Comparison of ENCODE assay signal across 18 cellular contexts in genomic region chr9:114120192-114121014, GRCh38. TPM values are rescaled to one million over a fixed set of nuclear protein-coding genes. Genes with fewer than 3 reads are reported as not detected.
DNase-seq lines count a peak whose midpoint lies in the region; ATAC-seq and TF ChIP-seq lines count a peak whose summit lies in the region.
"Had no signal": no experiment of that assay in that cellular context is flagged by ENCODE, and none has a peak within 500 bp of the region (broad histone marks: within the 10 kb centered on the region; RNA-seq: fewer than 3 reads in every experiment).

No MANE protein-coding gene starts in this region.

- no peaks in the 10 kb centered on the region for H3K27me3 Mint-ChIP-seq in Calu3 (ENCODE audit: unreplicated experiment)
- no peaks in the 10 kb centered on the region for H3K27me3 Mint-ChIP-seq in progenitor cell of endocrine pancreas

- no peaks in the 10 kb centered on the region for H3F3A ChIP-seq in PC-3 (ENCODE audit: low read length, unreplicated experiment)

- intact Hi-C loops in Calu3 (cut with micrococcal nuclease; ENCODE audit: unreplicated experiment) = no loop called here
- intact Hi-C loops in PC-3 (cut with micrococcal nuclease) = no loop called here

- H3K4me3 Mint-ChIP-seq in Calu3 (ENCODE audit: low read depth, unreplicated experiment) (no peak overlapping the region), progenitor cell of endocrine pancreas (ENCODE audit: low read depth) (peak overlapping the region; percentile 5)
- H3K4me3 Mint-ChIP-seq: CD8-positive, alpha-beta memory T cell had no signal

- no peak overlapping the region for H2AFZ ChIP-seq in PC-3 (ENCODE audit: low read length)
- H2AFZ ChIP-seq: GM23248, PC-9 had no signal

- H3K4me1 Mint-ChIP-seq in Calu3 (ENCODE audit: low read depth, unreplicated experiment) (peaks cover 29% of the 10 kb centered on the region), progenitor cell of endocrine pancreas (ENCODE audit: low read depth) (peaks cover 79% of the 10 kb centered on the region)
- H3K4me1 Mint-ChIP-seq: CD8-positive, alpha-beta memory T cell had no signal

- H3K9me3 Mint-ChIP-seq in Calu3 (ENCODE audit: low read depth, unreplicated experiment) (peaks cover 4% of the 10 kb centered on the region), progenitor cell of endocrine pancreas (ENCODE audit: low read depth) (no peaks in the 10 kb centered on the region)
- H3K9me3 Mint-ChIP-seq: CD8-positive, alpha-beta memory T cell had no signal

- CTCF ChIA-PET in Calu3 (lab: Charles Lee) (no interaction called here), PC-3 (lab: Charles Lee) (no interaction called here), GM10248 (lab: Yijun Ruan, JAX) (interaction anchor here (3.0 kb wide), 1 partner anchor 37 kb away, joined by 10 read pairs; no protein-coding TSS in a partner anchor)

- no peaks in the 10 kb centered on the region for H3K27me3 ChIP-seq in PC-3 (ENCODE audit: low read length)

- no peak overlapping the region for H3K4me2 ChIP-seq in PC-3 (ENCODE audit: low read length)
- H3K4me2 ChIP-seq: PC-9 had no signal

- H3K27ac ChIP-seq in PC-3 (ENCODE audit: low read length) = no peak overlapping the region
- H3K27ac ChIP-seq: GM23248, PC-9 had no signal

- H3K79me2 ChIP-seq in PC-3 (ENCODE audit: low read length) = no peaks in the 10 kb centered on the region

- peaks cover 3% of the 10 kb centered on the region; the same call in 1 of the 2 replicates for H3K4me1 ChIP-seq in PC-3 (ENCODE audit: insufficient read depth, low read length)

- H3K4me3 ChIP-seq in PC-3 (ENCODE audit: low read length) = no peak overlapping the region
- H3K4me3 ChIP-seq: GM23248, K562, PC-9 had no signal

- H4K20me1 ChIP-seq in PC-3 (ENCODE audit: low read length) = no peaks in the 10 kb centered on the region

- BruUV-seq in Calu3 (replicated peaks; lab: Mats Ljungman, UMichigan) (no TSS peak), PC-3 (replicated peaks; lab: Mats Ljungman, UMichigan) (no TSS peak)

- ATAC-seq in PC-3 = no peak
- ATAC-seq in GM21528 (IDR thresholded peaks at IDR 0.05; ENCODE audit: low FRiP score, unreplicated experiment) = no peak
- ATAC-seq: K562 had no signal

- no peak for TF ChIP-seq CTCF in Calu3 (IDR thresholded peaks at IDR 0.05; ENCODE audit: unreplicated experiment)
- TF ChIP-seq CTCF in PC-3 (conservative IDR thresholded peaks at IDR 0.05; ENCODE audit: low read depth, low read length) = no peak
- TF ChIP-seq CTCF in progenitor cell of endocrine pancreas (IDR thresholded peaks at IDR 0.05; ENCODE audit: unreplicated experiment) = no peak
- TF ChIP-seq CTCF in GM10248 (IDR thresholded peaks at IDR 0.05; ENCODE audit: control extremely low read depth, extremely low read depth, low read depth, missing control alignments) = no peak

- no peak overlapping the region for H3K9ac ChIP-seq in PC-3 (ENCODE audit: low read length)
- H3K9ac ChIP-seq: GM23248 had no signal

- H3K36me3 Mint-ChIP-seq in Calu3 (ENCODE audit: insufficient read depth, unreplicated experiment) (no peaks in the 10 kb centered on the region), progenitor cell of endocrine pancreas (ENCODE audit: insufficient read depth) (no peaks in the 10 kb centered on the region)
- H3K36me3 Mint-ChIP-seq: CD8-positive, alpha-beta memory T cell had no signal

- H3K27ac Mint-ChIP-seq in Calu3 (ENCODE audit: unreplicated experiment) (no peak overlapping the region), progenitor cell of endocrine pancreas (peak overlapping the region; percentile 91)

- H3K9me2 ChIP-seq in PC-3 (replicated peaks; ENCODE audit: low read length) = no peaks in the 10 kb centered on the region

- DNase-seq in Calu3 (peak; percentile 14), PC-3 (peak; percentile 3), islet precursor cell (peak; percentile 30), progenitor cell of endocrine pancreas (ENCODE audit: low spot score, unreplicated experiment) (no peak), iPS-NIHi7 (ENCODE audit: extremely low spot score) (no peak), GM10248 (ENCODE audit: extremely low spot score) (no peak), amniotic stem cell (lab: John Stamatoyannopoulos, UW) (no peak)
- DNase-seq: C1 segment of cervical spinal cord; CD8-positive, alpha-beta memory T cell; DMS79; GM23248; NCI-H1105 treated with DMSO at 0.1 percent for 48 hours; NCI-H1694; NCI-H2227 treated with DMSO at 0.1 percent for 48 hours; NCI-H510A treated with DMSO at 0.1 percent for 48 hours; PC-9 had no signal

- H3K9me3 ChIP-seq in PC-3 (ENCODE audit: low read length) = no peaks in the 10 kb centered on the region

- no peaks in the 10 kb centered on the region for H3K36me3 ChIP-seq in PC-3 (ENCODE audit: low read depth, low read length)

- POLR2A ChIA-PET in PC-3 (lab: Charles Lee; ENCODE audit: unreplicated experiment) = no interaction called here
- POLR2A ChIA-PET in GM10248 (lab: Yijun Ruan, JAX) = no interaction called here

RNA-seq across cellular contexts. Expression of gene KIF12, which starts 21.3 kb away (rescaled TPM):
- total RNA-seq in Calu3 (2022) (52.3 and 54.0 TPM in 2 replicates), PC-3 (2014; rRNA removed) (4.4 and 6.3 TPM in 2 replicates), progenitor cell of endocrine pancreas (166 and 176 TPM in 2 replicates)
- total RNA-seq: CD8-positive, alpha-beta memory T cell; GM23248; K562; PC-9 had no signal

RNA-seq across cellular contexts. Expression of gene COL27A1, which starts 34.9 kb away (rescaled TPM):
- 20.1 and 21.4 TPM in 2 replicates for total RNA-seq in Calu3 (2022)
- 4.3 and 11.4 TPM in 2 replicates for total RNA-seq in PC-3 (2014; rRNA removed)
- total RNA-seq in progenitor cell of endocrine pancreas = 162 and 178 TPM in 2 replicates

RNA-seq across cellular contexts. Expression of gene AMBP, which starts 42.3 kb away (rescaled TPM):
- total RNA-seq in Calu3 (2022) (2.7 and 3.9 TPM in 2 replicates), PC-3 (2014; rRNA removed) (0.22 TPM in 1 of 2 replicates, not detected in the other), progenitor cell of endocrine pancreas (678 and 717 TPM in 2 replicates)
- total RNA-seq: CD8-positive, alpha-beta memory T cell; GM23248; PC-9 had no signal

Comparison
In these comparisons a context has a peak if more than half of its experiments do, and no peak if none do; other contexts are left out.
1. DNase-seq: peak in Calu3 (single experiment), PC-3 (single experiment) and islet precursor cell (single experiment); none in progenitor cell of endocrine pancreas (single experiment), iPS-NIHi7 (single experiment), GM10248 (single experiment) and amniotic stem cell (single experiment).
2. RNA of gene AMBP, which starts 42.3 kb away (total RNA-seq): 678 to 717 TPM in progenitor cell of endocrine pancreas; 2.7 to 3.9 TPM in Calu3 and 0.22 TPM in PC-3; every median in the first group is over 100 times any median in the second.